ENCODE assay signal across 8 cellular contexts in the genomic region with DNA sequence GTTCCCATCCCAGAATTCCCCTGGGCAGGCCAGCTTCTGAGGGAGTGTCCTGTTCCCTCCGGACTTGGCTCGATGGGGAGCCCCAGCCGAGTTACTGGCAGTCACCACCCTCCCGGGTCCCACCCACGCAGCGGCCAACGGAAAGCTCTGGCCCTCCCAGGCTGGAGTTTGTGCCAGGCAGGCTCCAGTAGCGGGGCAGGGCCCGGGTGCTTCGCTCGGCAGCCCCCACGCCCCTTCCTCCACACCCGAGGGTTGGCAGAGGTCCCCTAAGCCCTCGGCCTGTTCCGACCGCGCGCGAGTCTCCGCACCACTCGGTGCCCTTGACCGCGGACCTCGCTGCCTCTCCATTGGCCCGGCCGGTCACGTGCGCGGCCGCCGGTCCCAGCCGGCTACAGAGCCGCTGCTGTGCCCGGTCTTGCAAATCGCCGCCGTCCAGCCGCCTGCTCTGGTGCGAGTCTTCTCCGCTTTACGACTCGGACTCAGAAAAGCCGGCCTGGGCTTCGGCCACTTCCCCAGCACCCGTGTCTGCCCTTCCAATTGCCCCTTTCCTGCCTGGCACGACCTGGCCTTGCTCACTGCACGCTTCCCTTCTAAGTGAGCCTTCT. TPM values are rescaled to one million over a fixed set of nuclear protein-coding genes. Genes with fewer than 3 reads are reported as not detected.
A peak's percentile ranks its signal among the peaks of the same experiment; 100 is the strongest.
DNase-seq lines count a peak whose midpoint lies in the region; ATAC-seq, FAIRE-seq and TF ChIP-seq lines count a peak whose summit lies in the region.

No MANE protein-coding gene starts in this region.

- no peaks in the 10 kb centered on the region for H3K9me3 Mint-ChIP-seq in CD4-positive, CD25-positive, alpha-beta regulatory T cell
- no peaks in the 10 kb centered on the region for H3K9me3 Mint-ChIP-seq in naive thymus-derived CD8-positive, alpha-beta T cell

- peak; percentile 18 to 29 for ATAC-seq in CD4-positive, CD25-positive, alpha-beta regulatory T cell (ENCODE audit: low read depth in 2 of 2)
- ATAC-seq in HG03571 (IDR thresholded peaks at IDR 0.05; ENCODE audit: unreplicated experiment): peak; percentile 51
- ATAC-seq in naive thymus-derived CD8-positive, alpha-beta T cell: peak in 1 of 2 donors; percentile 39
- no peak for ATAC-seq in HG02610 (IDR thresholded peaks at IDR 0.05; ENCODE audit: unreplicated experiment)

- no peaks in the 10 kb centered on the region for H3K36me3 Mint-ChIP-seq in CD4-positive, CD25-positive, alpha-beta regulatory T cell
- no peaks in the 10 kb centered on the region for H3K36me3 Mint-ChIP-seq in naive thymus-derived CD8-positive, alpha-beta T cell

- no peak overlapping the region for H3K27ac ChIP-seq in CD4-positive, CD25-positive, alpha-beta regulatory T cell (ENCODE audit: insufficient read depth, low read length, poor library complexity, severe bottlenecking)

- no peaks in the 10 kb centered on the region for H3K27me3 ChIP-seq in CD4-positive, CD25-positive, alpha-beta regulatory T cell (ENCODE audit: control insufficient read depth, insufficient read depth, low read length)

- peak overlapping the region in 1 of 3 donors; percentile 78 for H3K27ac Mint-ChIP-seq in CD4-positive, CD25-positive, alpha-beta regulatory T cell
- H3K27ac Mint-ChIP-seq in naive thymus-derived CD8-positive, alpha-beta T cell: peak overlapping the region in 7 of 10 donors; percentile 3 to 85 (median 47)

- no peaks in the 10 kb centered on the region for H3K9me3 ChIP-seq in CD4-positive, CD25-positive, alpha-beta regulatory T cell (ENCODE audit: control insufficient read depth in 2 of 2, low read length in 2 of 2)

- POLR2A ChIA-PET in naive thymus-derived CD8-positive, alpha-beta T cell (lab: Charles Lee): interaction anchor here (0.9 to 6.3 kb wide), 5 partner anchors 13 to 146 kb away, joined by 3 to 37 read pairs (median 5); partner anchors contain the start of genes MTM1 and MTMR1

- peak overlapping the region; percentile 32 for H3K4me3 ChIP-seq in CD4-positive, CD25-positive, alpha-beta regulatory T cell (ENCODE audit: low read depth, low read length)
- peak overlapping the region; percentile 17 for H3K4me3 ChIP-seq in fibroblast of the aortic adventitia (ENCODE audit: low read depth, low read length)

- no peaks in the 10 kb centered on the region for H3K36me3 ChIP-seq in CD4-positive, CD25-positive, alpha-beta regulatory T cell (ENCODE audit: control insufficient read depth, insufficient read depth, low read length)

- DNase-seq in CD4-positive, CD25-positive, alpha-beta regulatory T cell: peak in 1 of 3 donors; percentile 6
- no peak for DNase-seq in GM19239 (ENCODE audit: insufficient read length, low spot score)
- DNase-seq in activated CD8-positive, alpha-beta memory T cell treated with anti-CD3 and anti-CD28 coated beads, Interleukin-2, amount 50 U/mL, for 48 hours: peak; percentile 59
- peak; percentile 36 for DNase-seq in fibroblast of the aortic adventitia (ENCODE audit: low read depth)
- DNase-seq in naive thymus-derived CD8-positive, alpha-beta T cell: no peak
- DNase-seq in T-helper 9 cell: no peak

- H3K27me3 Mint-ChIP-seq in CD4-positive, CD25-positive, alpha-beta regulatory T cell: no peaks in the 10 kb centered on the region
- H3K27me3 Mint-ChIP-seq in naive thymus-derived CD8-positive, alpha-beta T cell: no peaks in the 10 kb centered on the region

- H3K4me3 Mint-ChIP-seq in CD4-positive, CD25-positive, alpha-beta regulatory T cell: peak overlapping the region in 3 of 4 donors; percentile 41 to 84 (median 84)
- peak overlapping the region; percentile 73 to 88 (median 84) for H3K4me3 Mint-ChIP-seq in naive thymus-derived CD8-positive, alpha-beta T cell

- peaks cover 5 to 27% (median 7%) of the 10 kb centered on the region in 4 donors for H3K4me1 Mint-ChIP-seq in CD4-positive, CD25-positive, alpha-beta regulatory T cell
- H3K4me1 Mint-ChIP-seq in naive thymus-derived CD8-positive, alpha-beta T cell: peaks cover 10 to 29% (median 26%) of the 10 kb centered on the region in 4 donors

- peak; percentile 90 for FAIRE-seq in GM19239 (lab: Jason Lieb, UNC)

- no peak for TF ChIP-seq CTCF in fibroblast of the aortic adventitia (IDR thresholded peaks at IDR 0.05; ENCODE audit: insufficient read depth, low read length)

- H3K4me1 ChIP-seq in CD4-positive, CD25-positive, alpha-beta regulatory T cell (ENCODE audit: control insufficient read depth, insufficient read depth, low read length, poor library complexity, severe bottlenecking): peaks cover 12% of the 10 kb centered on the region

RNA-seq across cellular contexts. Expression of gene MTM1, which starts 20.8 kb away (rescaled TPM):
- 31.9 TPM for total RNA-seq in CD4-positive, CD25-positive, alpha-beta regulatory T cell
- 10 to 100 TPM; 19.3 to 23.2 (median 21.8) TPM for polyA plus RNA-seq in CD4-positive, CD25-positive, alpha-beta regulatory T cell
- total RNA-seq in fibroblast of the aortic adventitia (ENCODE audit: low replicate concordance): 9.1 and 10.8 TPM in 2 replicates
- 10 to 100 TPM; 25.8 to 31.7 TPM for total RNA-seq in naive thymus-derived CD8-positive, alpha-beta T cell
- polyA plus RNA-seq in naive thymus-derived CD8-positive, alpha-beta T cell: 10 to 100 TPM; 12.7 to 13.4 (median 13.2) TPM

Comparison
In these comparisons a context has a peak if more than half of its experiments do, and no peak if none do; other contexts are left out.
1. DNase-seq: peak in activated CD8-positive, alpha-beta memory T cell treated with anti-CD3 and anti-CD28 coated beads, Interleukin-2, amount 50 U/mL, for 48 hours (single experiment) and fibroblast of the aortic adventitia (single experiment); none in GM19239 (single experiment), naive thymus-derived CD8-positive, alpha-beta T cell (0 of 10) and T-helper 9 cell (single experiment).